In genomic region chr5:134525687-134526482, GRCh38 we compare ENCODE assay signal across 8 cellular contexts. TPM values are rescaled to one million over a fixed set of nuclear protein-coding genes. Genes with fewer than 3 reads are reported as not detected.
A peak's percentile ranks its signal among the peaks of the same experiment; 100 is the strongest.
DNase-seq lines count a peak whose midpoint lies in the region; ATAC-seq, FAIRE-seq and TF ChIP-seq lines count a peak whose summit lies in the region.

No MANE protein-coding gene starts in this region.

- peak; percentile 4 for ATAC-seq in GM21717 (IDR thresholded peaks at IDR 0.05; ENCODE audit: unreplicated experiment)
- ATAC-seq in K562: peak; percentile 36

- H3K4me2 ChIP-seq in K562 (ENCODE audit: insufficient read depth, low read length): peak overlapping the region; percentile 87

- peak overlapping the region; percentile 87 for H3K27ac ChIP-seq in K562 (ENCODE audit: extremely low read depth, low read depth, low read length)

- H3K4me3 ChIP-seq in K562: peak overlapping the region; percentile 80

- WGBS in K562 (ENCODE audit: insufficient coverage, low coverage, missing lambda C conversion rate): under 1% methylated on average over 55 of the region's 84 CpGs

- no peaks in the 10 kb centered on the region for H3K9me3 ChIP-seq in K562 (replicated peaks; ENCODE audit: control insufficient read depth, insufficient read depth, low read depth, low read length)

- no peak for DNase-seq in CD14-positive monocyte (ENCODE audit: low spot score)
- DNase-seq in NCI-H1092 (lab: John Stamatoyannopoulos, UW): peak; percentile 12
- peak; percentile 51 for DNase-seq in T-helper 9 cell
- peak; percentile 47 to 81 (median 66) for DNase-seq in K562 (ENCODE audit: extremely low read depth in 1 of 4, low spot score in 3 of 4)
- DNase-seq in hippocampal formation (lab: John Stamatoyannopoulos, UW): peak; percentile 69 to 78
- DNase-seq in renal cortical epithelial cell (ENCODE audit: low read depth): peak; percentile 62
- DNase-seq in T1000 (lab: John Stamatoyannopoulos, UW): no peak

- in situ Hi-C loops in K562 (cut with MboI): no loop called here

- H3K79me2 ChIP-seq in K562 (ENCODE audit: control insufficient read depth, insufficient read depth, low read length): peaks cover 45% of the 10 kb centered on the region

- TF ChIP-seq CTCF in CD14-positive monocyte (IDR thresholded peaks at IDR 0.05) (no peak), K562 (IDR thresholded peaks at IDR 0.05 in 2 of 3, conservative IDR thresholded peaks at IDR 0.05 in 1 of 3; ENCODE audit: insufficient read depth in 2 of 3, low read depth in 1 of 3, low read length in 3 of 3) (no peak; a peak in 1 of 6 replicates)

- FAIRE-seq in K562 (lab: Jason Lieb, UNC): peak; percentile 77

- no TSS peak for BruUV-seq in K562 (replicated peaks; lab: Mats Ljungman, UMichigan)

- H3K27me3 Mint-ChIP-seq in CD14-positive monocyte (ENCODE audit: low read depth in 3 of 3): peaks cover 1 to 9% (median 2%) of the 10 kb centered on the region in 3 donors

- no peaks in the 10 kb centered on the region for H3K36me3 Mint-ChIP-seq in CD14-positive monocyte

- peaks cover 20% of the 10 kb centered on the region for H3K4me1 Mint-ChIP-seq in CD14-positive monocyte

- peak overlapping the region; percentile 91 for H2AFZ ChIP-seq in K562 (ENCODE audit: low read depth, low read length)

- H4K20me1 ChIP-seq in K562 (replicated peaks; ENCODE audit: control insufficient read depth, insufficient read depth, low read length): no peaks in the 10 kb centered on the region

- CTCF ChIA-PET in K562 (lab: Yijun Ruan, JAX; ENCODE audit: low intra/inter-chr PET ratio): interaction anchor here (0.5 to 1.8 kb wide), 5 partner anchors 114 to 361 kb away, joined by 3 to 6 read pairs (median 5); partner anchors contain the start of gene CDKN2AIPNL

- H3K4me3 Mint-ChIP-seq in CD14-positive monocyte: peak overlapping the region; percentile 97 to 99

- H3K9me3 Mint-ChIP-seq in CD14-positive monocyte: no peaks in the 10 kb centered on the region

- H3K9me1 ChIP-seq in K562 (ENCODE audit: control insufficient read depth, insufficient read depth, low read length): no peaks in the 10 kb centered on the region

- intact Hi-C loops in CD14-positive monocyte (cut with micrococcal nuclease) (loop anchor here (5.0 to 10.0 kb wide), 6 partner anchors 51 to 301 kb away; partner anchors contain the start of genes UBE2B (in 2 of the 2), CDKN2AIPNL (in 1 of the 2) and PPP2CA (in 1 of the 2)), K562 (cut with micrococcal nuclease) (loop anchor here (1.0 to 5.0 kb wide), 5 partner anchors 51 to 223 kb away; partner anchors contain the start of genes CDKN2AIPNL and UBE2B)

- no peaks in the 10 kb centered on the region for H3K27me3 ChIP-seq in K562 (ENCODE audit: control insufficient read depth in 2 of 2, insufficient read depth in 2 of 2, low read length in 2 of 2)

- H3K36me3 ChIP-seq in K562 (ENCODE audit: control insufficient read depth, insufficient read depth, low read length): no peaks in the 10 kb centered on the region

- TF ChIP-seq RAD21 in K562 (CRISPR knock-in tag; conservative IDR thresholded peaks at IDR 0.05 in 1 of 2, IDR thresholded peaks at IDR 0.05 in 1 of 2): 0 out of 4 replicates have a peak, but pooled peaks of 1 of the 2 experiments have one; percentile 12

- POLR2A ChIA-PET in K562 (lab: Yijun Ruan, JAX): interaction anchor here (0.8 to 1.6 kb wide), 4 partner anchors 59 to 145 kb away, joined by 3 to 4 read pairs (median 3); partner anchors contain the start of gene CDKN2AIPNL

- H3K27ac Mint-ChIP-seq in CD14-positive monocyte: peak overlapping the region; percentile 86 to 95 (median 90)

- peaks cover 16 to 43% of the 10 kb centered on the region in 2 experiments; a peak in 4 of 5 replicates for H3K4me1 ChIP-seq in K562 (replicated peaks in 1 of 2; ENCODE audit: control insufficient read depth in 2 of 2, insufficient read depth in 2 of 2, low read length in 2 of 2)

- TF ChIP-seq POLR2A in K562 (conservative IDR thresholded peaks at IDR 0.05): no peak

- TF ChIP-seq EP300 in K562 (IDR thresholded peaks at IDR 0.05; ENCODE audit: low read length): no peak

- H3K9ac ChIP-seq in K562 (ENCODE audit: insufficient read depth in 1 of 2, low read depth in 2 of 2, low read length in 2 of 2): peak overlapping the region; percentile 64 to 95; a peak in 3 of 4 replicates

TF ChIP-seq in K562, 482 proteins besides CTCF, POLR2A, EP300 and RAD21 (continues in another document):
- TF ChIP-seq SIN3A (IDR thresholded peaks at IDR 0.05; ENCODE audit: borderline replicate concordance in 2 of 2, control insufficient read depth in 1 of 2, low read depth in 2 of 2, low read length in 2 of 2) (peak in 1 of 2 experiments; percentile 24; a peak in 1 of 4 replicates), ZNF592 (IDR thresholded peaks at IDR 0.05) (no peak), ZNF133 (CRISPR knock-in tag; IDR thresholded peaks at IDR 0.05) (no peak), YY1 (IDR thresholded peaks at IDR 0.05; ENCODE audit: borderline replicate concordance in 1 of 3, control insufficient read depth in 1 of 3, extremely low read depth in 1 of 3, insufficient read depth in 3 of 3, insufficient read length in 1 of 3, insufficient replicate concordance in 2 of 3, low read depth in 1 of 3, low read length in 2 of 3) (peak in 2 of 3 experiments; percentile 18 to 71), STAT5A (IDR thresholded peaks at IDR 0.05; ENCODE audit: borderline replicate concordance, low read length) (peak; percentile 43; the same call in 1 of the 2 replicates), CEBPB (tag; IDR thresholded peaks at IDR 0.05) (peak; percentile 51), GATAD2A (IDR thresholded peaks at IDR 0.05) (peak; percentile 30; the same call in 1 of the 2 replicates), VEZF1 (CRISPR knock-in tag; IDR thresholded peaks at IDR 0.05) (peak; percentile 78), LARP7 (IDR thresholded peaks at IDR 0.05) (no peak), ZNF134 (CRISPR knock-in tag; conservative IDR thresholded peaks at IDR 0.05) (no peak), NRF1 (conservative IDR thresholded peaks at IDR 0.05 in 1 of 2, IDR thresholded peaks at IDR 0.05 in 1 of 2) (peak; percentile 65 to 72), MAFF (IDR thresholded peaks at IDR 0.05; ENCODE audit: low read length) (no peak)

RNA-seq across cellular contexts. Expression of gene JADE2, which starts 0.4 kb away (rescaled TPM):
- 1 to 10 TPM; 2.1 to 3.1 TPM for polyA plus RNA-seq in CD14-positive monocyte
- total RNA-seq in K562 (2011; cell fraction: chromatin; rRNA removed; ENCODE audit: low replicate concordance): 12.7 and 26.6 TPM in 2 replicates
- total RNA-seq in K562 (2011; cell fraction: nucleolus; rRNA removed): 12.9 and 14.5 TPM in 2 replicates
- total RNA-seq in K562 (2011; cell fraction: nucleoplasm; rRNA removed): 7.6 and 9.2 TPM in 2 replicates
- total RNA-seq in K562 (2014; rRNA removed): 14.5 and 22.8 TPM in 2 replicates
- 6.9 and 8.3 TPM in 2 replicates for total RNA-seq in K562 (2014; rRNA removed; fragmentation: Illumina TruSeq; extraction: Trizol)
- 13.7 and 14.1 TPM in 2 replicates for total RNA-seq in K562 (2015; rRNA removed; fragmentation: Illumina TruSeq; extraction: Trizol)
- total RNA-seq in K562 (2021): 22.2 and 23.3 TPM in 2 replicates
- polyA plus RNA-seq in K562 (2011; rRNA removed): 8.8 and 9.4 TPM in 2 replicates
- 7.8 and 14.9 TPM in 2 replicates for polyA plus RNA-seq in K562 (2011; cell fraction: cytosol; rRNA removed)
- 10.6 and 18.6 TPM in 2 replicates for polyA plus RNA-seq in K562 (2011; cell fraction: nucleus; rRNA removed)
- polyA plus RNA-seq in K562 (2012): 9.5 and 15.4 TPM in 2 replicates
- 9.1 and 10.9 TPM in 2 replicates for polyA plus RNA-seq in K562 (2014; fragmentation: Illumina TruSeq; extraction: Trizol)
- polyA plus RNA-seq in K562 (2014; fragmentation: Nextera tagmentation; extraction: Ambion mirVana): under 1 TPM; 0.50 to 0.55 TPM
- polyA plus RNA-seq in K562 (2014; rRNA removed): 6.0 and 10.8 TPM in 2 replicates
- polyA minus RNA-seq in K562 (2011; rRNA and poly(A)+ RNA removed): 11.5 and 14.4 TPM in 2 replicates
- polyA minus RNA-seq in K562 (2011; cell fraction: cytosol; rRNA and poly(A)+ RNA removed): 13.0 and 13.2 TPM in 2 replicates
- polyA minus RNA-seq in K562 (2011; cell fraction: nucleus; rRNA and poly(A)+ RNA removed): 9.4 TPM in 2 replicates
- 17.2 and 42.6 TPM in 2 replicates for total RNA-seq in renal cortical epithelial cell

Comparison
In these comparisons a context has a peak if more than half of its experiments do, and no peak if none do; other contexts are left out.
1. DNase-seq: peak in NCI-H1092 (single experiment), T-helper 9 cell (single experiment), K562 (4 of 4), hippocampal formation (2 of 2) and renal cortical epithelial cell (single experiment); none in CD14-positive monocyte (single experiment) and T1000 (single experiment).